ENCODE assay signal across 15 cellular contexts in genomic region chr4:183599690-183600089, GRCh38. TPM values are rescaled to one million over a fixed set of nuclear protein-coding genes. Genes with fewer than 3 reads are reported as not detected.
DNase-seq lines count a peak whose midpoint lies in the region; ATAC-seq and TF ChIP-seq lines count a peak whose summit lies in the region.
"Had no signal": no experiment of that assay in that cellular context is flagged by ENCODE, and none has a peak within 500 bp of the region (broad histone marks: within the 10 kb centered on the region; RNA-seq: fewer than 3 reads in every experiment).

No MANE protein-coding gene starts in this region.

- H3K4me3 ChIP-seq in body of pancreas, result no peak overlapping the region
- H3K4me3 ChIP-seq in vagina, result no peak overlapping the region
- H3K4me3 ChIP-seq: prostate gland, SK-N-MC had no signal

- H3K4me1 ChIP-seq in body of pancreas, result peaks cover 24% of the 10 kb centered on the region
- no peaks in the 10 kb centered on the region for H3K4me1 ChIP-seq in vagina
- H3K4me1 ChIP-seq: prostate gland had no signal

- intact Hi-C loops in body of pancreas (cut with DNase I), result no loop called here
- intact Hi-C loops in vagina (cut with DNase I), result loop anchor here (5.0 kb wide), 1 partner anchor 127 kb away; no protein-coding TSS in a partner anchor

- no peaks in the 10 kb centered on the region for H3K36me3 Mint-ChIP-seq in type B pancreatic cell

- no peak overlapping the region for H3K4me3 Mint-ChIP-seq in type B pancreatic cell
- H3K4me3 Mint-ChIP-seq: activated B cell treated with CpG ODN at 0.5 μM for 24 hours, B cell had no signal

- no peak for TF ChIP-seq CTCF in body of pancreas (IDR thresholded peaks at IDR 0.05)
- TF ChIP-seq CTCF in type B pancreatic cell (conservative IDR thresholded peaks at IDR 0.05), result no peak
- no peak for TF ChIP-seq CTCF in vagina (IDR thresholded peaks at IDR 0.05)

- H3K4me1 Mint-ChIP-seq in type B pancreatic cell (ENCODE audit: unreplicated experiment), result peaks cover 6% of the 10 kb centered on the region
- H3K4me1 Mint-ChIP-seq: activated B cell treated with CpG ODN at 0.5 μM for 24 hours, B cell had no signal

- ATAC-seq in GM18858 (IDR thresholded peaks at IDR 0.05; ENCODE audit: unreplicated experiment), result peak; percentile 59
- ATAC-seq in GM21526 (IDR thresholded peaks at IDR 0.05; ENCODE audit: low FRiP score, unreplicated experiment), result peak; percentile 81
- peak; percentile 83 for ATAC-seq in HG03139 (IDR thresholded peaks at IDR 0.05; ENCODE audit: unreplicated experiment)
- peak; percentile 43 for ATAC-seq in body of pancreas
- ATAC-seq: stimulated activated naive CD8-positive, alpha-beta T cell treated with anti-CD3 and anti-CD28 coated beads, Interleukin-15, Interleukin-2, amounts not matched to agents 100 U/mL and 50 U/mL, for 24 hours had no signal

- peak overlapping the region in 2 of 4 donors; percentile 10 to 28 for H3K27ac ChIP-seq in body of pancreas
- H3K27ac ChIP-seq in vagina, result no peak overlapping the region
- H3K27ac ChIP-seq: prostate gland, SK-N-MC had no signal

- TF ChIP-seq POLR2A in body of pancreas (IDR thresholded peaks at IDR 0.05) (no peak), vagina (IDR thresholded peaks at IDR 0.05) (no peak)

- no peaks in the 10 kb centered on the region for H3K27me3 ChIP-seq in body of pancreas
- no peaks in the 10 kb centered on the region for H3K27me3 ChIP-seq in vagina

- H3K36me3 ChIP-seq in body of pancreas (replicated peaks in 1 of 2; ENCODE audit: insufficient read depth in 1 of 2, low read depth in 2 of 2), result no peaks in the 10 kb centered on the region
- H3K36me3 ChIP-seq in vagina, result no peaks in the 10 kb centered on the region
- H3K36me3 ChIP-seq: prostate gland had no signal

- DNase-seq in body of pancreas (peak in 1 of 4 donors; percentile 23), Ammon's horn (ENCODE audit: low spot score) (no peak), type B pancreatic cell (ENCODE audit: extremely low spot score, unreplicated experiment) (no peak), NCI-H345 (lab: John Stamatoyannopoulos, UW) (no peak), vagina (ENCODE audit: extremely low spot score in 2 of 2) (no peak)
- DNase-seq: activated B cell treated with CpG ODN at 0.5 μM for 24 hours, anterior cingulate cortex, NCI-H1436 treated with DMSO at 0.1 percent for 48 hours had no signal

- H3K9me3 Mint-ChIP-seq in type B pancreatic cell, result peaks cover 7% of the 10 kb centered on the region

- H3K27ac Mint-ChIP-seq in type B pancreatic cell, result no peak overlapping the region
- H3K27ac Mint-ChIP-seq: activated B cell treated with CpG ODN at 0.5 μM for 24 hours, B cell had no signal

- H3K9me3 ChIP-seq in body of pancreas, result no peaks in the 10 kb centered on the region
- no peaks in the 10 kb centered on the region for H3K9me3 ChIP-seq in vagina
- H3K9me3 ChIP-seq: prostate gland had no signal

- H3K27me3 Mint-ChIP-seq in type B pancreatic cell, result peaks cover 8% of the 10 kb centered on the region
- H3K27me3 Mint-ChIP-seq: B cell had no signal

RNA-seq across cellular contexts. Expression of gene RWDD4, which starts 59.3 kb away (rescaled TPM):
- total RNA-seq in body of pancreas, result 10 to 100 TPM; 15.2 to 23.3 TPM
- total RNA-seq in type B pancreatic cell (ENCODE audit: low replicate concordance), result 20.5 and 23.6 TPM in 2 replicates
- 18.2 TPM for total RNA-seq in vagina

RNA-seq across cellular contexts. Expression of gene TRAPPC11, which starts 59.4 kb away (rescaled TPM):
- total RNA-seq in body of pancreas (100 to 1,000 TPM in 1 of 2 donors, 10 to 100 TPM in 1; 22.6 to 107 TPM), type B pancreatic cell (ENCODE audit: low replicate concordance) (35.9 and 45.4 TPM in 2 replicates), vagina (40.3 TPM)
